ENCODE assay signal across 24 cellular contexts in genomic region chr4:83381173-83381572, GRCh38. TPM values are rescaled to one million over a fixed set of nuclear protein-coding genes. Genes with fewer than 3 reads are reported as not detected.
DNase-seq lines count a peak whose midpoint lies in the region; ATAC-seq and TF ChIP-seq lines count a peak whose summit lies in the region.
"Had no signal": no experiment of that assay in that cellular context is flagged by ENCODE, and none has a peak within 500 bp of the region (broad histone marks: within the 10 kb centered on the region; RNA-seq: fewer than 3 reads in every experiment).

No MANE protein-coding gene starts in this region.

- 14% methylated on average over 4 of the region's 4 CpGs for WGBS in mammary epithelial cell (ENCODE audit: low coverage, missing lambda C conversion rate)
- WGBS in H9 (ENCODE audit: extremely low coverage, insufficient read length, low lambda C conversion rate), result no CpG with 5 or more reads among the region's 4 CpGs

- no peak overlapping the region for H3K23ac ChIP-seq in H9 (ENCODE audit: insufficient read length, low read depth, low read length)

- CTCF ChIA-PET in mammary epithelial cell (lab: Charles Lee; ENCODE audit: low non-redundant PET), result no interaction called here

- no peak overlapping the region for H3K56ac ChIP-seq in H9 (ENCODE audit: insufficient read length, low read depth, low read length)

- no peak overlapping the region for H2BK5ac ChIP-seq in H9 (ENCODE audit: insufficient read length, low read length)

- H4K20me1 ChIP-seq in mammary epithelial cell (ENCODE audit: insufficient read depth, low read length) (no peaks in the 10 kb centered on the region), H9 (ENCODE audit: control insufficient read depth, insufficient read depth, insufficient read length) (no peaks in the 10 kb centered on the region)

- H3K4me1 ChIP-seq in mammary epithelial cell (ENCODE audit: insufficient read depth, low read length) (peaks cover 8% of the 10 kb centered on the region), breast epithelium (no peaks in the 10 kb centered on the region), H9 (ENCODE audit: insufficient read depth, low read length) (no peaks in the 10 kb centered on the region)
- H3K4me1 ChIP-seq: Peyer's patch had no signal

- H3K4me2 ChIP-seq in mammary epithelial cell (ENCODE audit: insufficient read depth, low read depth, low read length), result no peak overlapping the region
- H3K4me2 ChIP-seq in H9 (ENCODE audit: insufficient read depth, insufficient read length, low read length), result no peak overlapping the region
- H3K4me2 ChIP-seq: KMS-11 had no signal

- H3K9me3 Mint-ChIP-seq in H9, result peaks cover 31 to 35% of the 10 kb centered on the region in 2 experiments
- H3K9me3 Mint-ChIP-seq in activated naive CD8-positive, alpha-beta T cell treated with anti-CD3 and anti-CD28 coated beads for 36 hours, result peaks cover 21% of the 10 kb centered on the region

- no peaks in the 10 kb centered on the region for H3K9me3 ChIP-seq in mammary epithelial cell (replicated peaks; ENCODE audit: insufficient read depth, low read length)
- H3K9me3 ChIP-seq in breast epithelium, result peaks cover 7 to 29% of the 10 kb centered on the region in 2 donors
- peaks cover 17% of the 10 kb centered on the region for H3K9me3 ChIP-seq in H9 (ENCODE audit: control insufficient read depth, low read depth, low read length)

- intact Hi-C loops in mammary epithelial cell (cut with micrococcal nuclease), result loop anchor here (2.0 kb wide), 1 partner anchor 18 kb away; no protein-coding TSS in a partner anchor
- intact Hi-C loops in breast epithelium (cut with DNase I; ENCODE audit: low total_unique reads), result no loop called here

- H3K27ac ChIP-seq in mammary epithelial cell (ENCODE audit: insufficient read depth, low read depth, low read length) (no peak overlapping the region), breast epithelium (no peak overlapping the region), H9 (ENCODE audit: insufficient read length, low read depth, low read length) (no peak overlapping the region), caudate nucleus (ENCODE audit: low read depth, low read length) (no peak overlapping the region)
- H3K27ac ChIP-seq: 22Rv1, C4-2B, KMS-11, Peyer's patch, SK-N-MC had no signal

- peaks cover 15% of the 10 kb centered on the region for H3K27me3 Mint-ChIP-seq in H9 (ENCODE audit: low read depth)
- H3K27me3 Mint-ChIP-seq in activated naive CD8-positive, alpha-beta T cell treated with anti-CD3 and anti-CD28 coated beads for 36 hours, result no peaks in the 10 kb centered on the region
- H3K27me3 Mint-ChIP-seq: B cell had no signal

- H2AFZ ChIP-seq in mammary epithelial cell (ENCODE audit: low read depth, low read length), result peak overlapping the region; percentile 70
- H2AFZ ChIP-seq in H9 (ENCODE audit: low read length), result no peak overlapping the region

- H2BK20ac ChIP-seq in H9 (ENCODE audit: low read depth, low read length, poor library complexity, severe bottlenecking), result no peak overlapping the region

- DNase-seq in mammary epithelial cell (no peak), breast epithelium (ENCODE audit: low spot score in 2 of 2) (no peak), epithelial cell of esophagus (ENCODE audit: low read depth) (peak; percentile 72), kidney tubule cell (ENCODE audit: low spot score) (peak; percentile 21), H9 (no peak), caudate nucleus (lab: John Stamatoyannopoulos, UW) (no peak)
- no peak for DNase-seq in activated naive CD8-positive, alpha-beta T cell treated with anti-CD3 and anti-CD28 coated beads for 36 hours
- DNase-seq: Caco-2; CD8-positive, alpha-beta T cell; DMS79 treated with DMSO at 0.1 percent for 48 hours; GF-D8; MM.1S; NCI-H1417; NCI-H1694; NCI-H2029 treated with DMSO at 0.1 percent for 48 hours; NCI-H526 treated with DMSO at 0.1 percent for 48 hours; Peyer's patch; SIG-M5 had no signal

- TF ChIP-seq POLR2A in breast epithelium (IDR thresholded peaks at IDR 0.05), result no peak

- H4K5ac ChIP-seq in H9 (ENCODE audit: insufficient read length, low read depth, low read length), result no peak overlapping the region

- no peak overlapping the region for H3K4me3 Mint-ChIP-seq in H9
- H3K4me3 Mint-ChIP-seq in activated naive CD8-positive, alpha-beta T cell treated with anti-CD3 and anti-CD28 coated beads for 36 hours, result no peak overlapping the region
- H3K4me3 Mint-ChIP-seq: B cell; CD8-positive, alpha-beta T cell had no signal

- no peaks in the 10 kb centered on the region for H3K79me2 ChIP-seq in mammary epithelial cell (ENCODE audit: insufficient read depth, low read length)
- no peaks in the 10 kb centered on the region for H3K79me2 ChIP-seq in H9 (ENCODE audit: insufficient read depth, low read length)

- in situ Hi-C loops in mammary epithelial cell (cut with MboI; ENCODE audit: low sequenced_read_pairs in 2 of 2), result no loop called here

- no TSS peak for BruUV-seq in mammary epithelial cell (replicated peaks; lab: Mats Ljungman, UMichigan)

- ATAC-seq in HG03025 (IDR thresholded peaks at IDR 0.05; ENCODE audit: low FRiP score, unreplicated experiment), result no peak
- ATAC-seq: CD8-positive, alpha-beta T cell had no signal

- no peaks in the 10 kb centered on the region for H3K27me3 ChIP-seq in mammary epithelial cell (ENCODE audit: insufficient read depth, low read length)
- no peaks in the 10 kb centered on the region for H3K27me3 ChIP-seq in breast epithelium
- H3K27me3 ChIP-seq in H9 (ENCODE audit: insufficient read depth, low read length), result no peaks in the 10 kb centered on the region
- H3K27me3 ChIP-seq: Peyer's patch had no signal

- H3K4me1 Mint-ChIP-seq in H9, result peaks cover 0 to 3% of the 10 kb centered on the region in 2 experiments; a peak in 3 of 4 replicates
- peaks cover 1% of the 10 kb centered on the region for H3K4me1 Mint-ChIP-seq in activated naive CD8-positive, alpha-beta T cell treated with anti-CD3 and anti-CD28 coated beads for 36 hours

- no peak overlapping the region for H2BK120ac ChIP-seq in H9 (ENCODE audit: low read depth, low read length, poor library complexity, severe bottlenecking)

- no peak overlapping the region for H4K8ac ChIP-seq in H9 (replicated peaks; ENCODE audit: insufficient read length, low read depth, low read length)

- H3K27ac Mint-ChIP-seq in H9, result no peak overlapping the region
- no peak overlapping the region for H3K27ac Mint-ChIP-seq in activated naive CD8-positive, alpha-beta T cell treated with anti-CD3 and anti-CD28 coated beads for 36 hours
- H3K27ac Mint-ChIP-seq: B cell; CD8-positive, alpha-beta T cell had no signal

- H3K18ac ChIP-seq in H9 (ENCODE audit: insufficient read length, low read depth, low read length), result no peak overlapping the region

- H3T11ph ChIP-seq in H9 (ENCODE audit: low read length), result no peak overlapping the region

- H3K9ac ChIP-seq in mammary epithelial cell (ENCODE audit: insufficient read depth, low read length) (no peak overlapping the region), H9 (ENCODE audit: extremely low read depth, insufficient read length, low read length) (no peak overlapping the region)
- H3K9ac ChIP-seq: KMS-11 had no signal

- no peak overlapping the region for H3K4ac ChIP-seq in H9 (ENCODE audit: low read depth, low read length)

- no peaks in the 10 kb centered on the region for H3K23me2 ChIP-seq in H9 (ENCODE audit: insufficient read length, low read depth, low read length, poor library complexity, severe bottlenecking)

- no peak overlapping the region for H4K91ac ChIP-seq in H9 (ENCODE audit: insufficient read length, low read depth, low read length)

- H3K4me3 ChIP-seq in mammary epithelial cell (replicated peaks in 1 of 3; ENCODE audit: insufficient read depth in 1 of 3, low read depth in 2 of 3, low read length in 3 of 3) (no peak overlapping the region), breast epithelium (no peak overlapping the region), epithelial cell of esophagus (ENCODE audit: low read length) (no peak overlapping the region)
- H3K4me3 ChIP-seq: Peyer's patch, SK-N-MC had no signal

- dilution Hi-C loops in mammary epithelial cell (cut with HindIII; ENCODE audit: low sequenced_read_pairs), result no loop called here

- H2BK12ac ChIP-seq in H9 (ENCODE audit: insufficient read length, low read depth, low read length), result no peak overlapping the region

- no peak overlapping the region for H2AK5ac ChIP-seq in H9 (ENCODE audit: insufficient read length, low read length)

- no peaks in the 10 kb centered on the region for H3K79me1 ChIP-seq in H9 (ENCODE audit: insufficient read depth, low read depth, low read length, poor library complexity, severe bottlenecking)

- H3K36me3 ChIP-seq in mammary epithelial cell (ENCODE audit: insufficient read depth, low read length), result no peaks in the 10 kb centered on the region
- no peaks in the 10 kb centered on the region for H3K36me3 ChIP-seq in breast epithelium
- H3K36me3 ChIP-seq: Peyer's patch had no signal

- no peak overlapping the region for H3K14ac ChIP-seq in H9 (ENCODE audit: insufficient read depth, low read length)

- no peak for TF ChIP-seq CTCF in mammary epithelial cell (conservative IDR thresholded peaks at IDR 0.05 in 1 of 2, IDR thresholded peaks at IDR 0.05 in 1 of 2; ENCODE audit: extremely low read depth in 1 of 2, insufficient read depth in 1 of 2, low read depth in 1 of 2, low read length in 2 of 2)
- TF ChIP-seq CTCF in breast epithelium (IDR thresholded peaks at IDR 0.05), result no peak
- TF ChIP-seq CTCF in epithelial cell of esophagus (IDR thresholded peaks at IDR 0.05; ENCODE audit: insufficient read depth, low read depth, low read length, missing control alignments), result no peak
- TF ChIP-seq CTCF in H9 (conservative IDR thresholded peaks at IDR 0.05), result no peak

- H2BK15ac ChIP-seq in H9 (ENCODE audit: low read depth, low read length), result no peak overlapping the region

- H3K36me3 Mint-ChIP-seq in H9 (ENCODE audit: insufficient read depth in 1 of 3, low read depth in 3 of 3), result peaks cover 15 to 25% (median 16%) of the 10 kb centered on the region in 3 experiments
- H3K36me3 Mint-ChIP-seq in activated naive CD8-positive, alpha-beta T cell treated with anti-CD3 and anti-CD28 coated beads for 36 hours, result peaks cover 7% of the 10 kb centered on the region

RNA-seq across cellular contexts. Expression of gene HPSE, which starts 46.5 kb away (rescaled TPM):
- 10 to 100 TPM in 1 of 2 donors, under 1 TPM in 1; 0.17 to 17.4 TPM for total RNA-seq in mammary epithelial cell
- polyA plus RNA-seq in mammary epithelial cell, result 5.1 TPM
- 7.8 TPM for polyA minus RNA-seq in mammary epithelial cell
- 1 to 10 TPM; 1.3 to 3.8 (median 1.6) TPM for total RNA-seq in breast epithelium
- 1.5 and 2.0 TPM in 2 replicates for total RNA-seq in H9 (2021)
- 1 to 10 TPM; 6.5 to 7.8 TPM for total RNA-seq in activated naive CD8-positive, alpha-beta T cell treated with anti-CD3 and anti-CD28 coated beads for 36 hours

Comparison
In these comparisons a context has a peak if more than half of its experiments do, and no peak if none do; other contexts are left out.
1. DNase-seq: peak in epithelial cell of esophagus (single experiment) and kidney tubule cell (single experiment); none in mammary epithelial cell (single experiment), breast epithelium (0 of 2), H9 (single experiment), activated naive CD8-positive, alpha-beta T cell treated with anti-CD3 and anti-CD28 coated beads for 36 hours (single experiment) and caudate nucleus (0 of 61).